Comparison of ENCODE assay signal across 10 cellular contexts in the genomic region with DNA sequence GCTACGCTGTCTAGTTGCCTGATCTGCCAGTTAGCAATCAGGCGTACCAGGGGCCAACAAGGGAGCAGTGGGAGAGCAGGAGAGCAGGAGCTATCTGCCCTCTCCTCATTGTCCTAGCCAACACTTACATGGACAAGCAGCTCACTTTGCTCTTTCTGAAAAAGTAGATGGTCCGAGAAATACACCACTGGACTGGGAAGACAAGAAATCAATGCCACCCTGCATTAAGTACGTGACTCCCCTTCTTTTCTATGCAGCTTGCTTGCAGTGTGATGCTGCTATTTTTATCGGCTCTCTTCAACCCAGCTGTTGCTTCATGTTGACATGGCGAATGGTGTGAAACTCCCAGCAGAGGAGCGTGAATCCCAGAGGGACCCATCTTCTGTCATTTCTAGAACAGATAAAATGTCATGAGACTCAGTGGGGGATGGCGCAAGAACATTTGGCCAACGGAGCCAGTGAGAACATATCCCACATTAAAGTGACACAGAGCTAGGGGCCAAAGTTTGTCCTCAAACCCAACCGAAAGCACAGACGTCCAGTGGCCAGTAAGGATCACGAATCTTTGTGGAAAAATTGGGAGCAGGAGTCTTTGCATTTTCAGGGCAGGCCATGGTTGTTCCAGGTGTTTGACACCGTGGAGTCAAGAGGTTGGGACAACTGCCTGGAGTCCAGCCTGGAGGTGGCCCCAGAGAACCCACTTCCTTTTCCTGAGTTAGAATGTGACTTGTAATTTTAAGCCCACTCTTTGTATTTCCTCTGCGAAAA. TPM values are rescaled to one million over a fixed set of nuclear protein-coding genes. Genes with fewer than 3 reads are reported as not detected.
DNase-seq lines count a peak whose midpoint lies in the region; ATAC-seq, FAIRE-seq and TF ChIP-seq lines count a peak whose summit lies in the region.
"Had no signal": no experiment of that assay in that cellular context is flagged by ENCODE, and none has a peak within 500 bp of the region (broad histone marks: within the 10 kb centered on the region; RNA-seq: fewer than 3 reads in every experiment).

No MANE protein-coding gene starts in this region.

- no peaks in the 10 kb centered on the region for H3K36me3 ChIP-seq in K562 (ENCODE audit: control insufficient read depth, insufficient read depth, low read length)

- H4K20me1 ChIP-seq in K562 (replicated peaks; ENCODE audit: control insufficient read depth, insufficient read depth, low read length), result no peaks in the 10 kb centered on the region; the same call in 1 of the 2 replicates

- POLR2A ChIA-PET in K562 (lab: Yijun Ruan, JAX), result interaction anchor here (1.0 kb wide), 1 partner anchor 15 kb away, joined by 4 read pairs; no protein-coding TSS in a partner anchor

- peak; percentile 63 for ATAC-seq in HG03060 (IDR thresholded peaks at IDR 0.05; ENCODE audit: low read depth, unreplicated experiment)
- ATAC-seq in K562, result no peak
- peak; percentile 81 to 84 for ATAC-seq in stimulated activated naive B cell treated with anti-CD40 and anti-IgM and Interleukin-4, amounts not matched to agents 10 μg/mL and 1 μg/mL and 100 μg/mL, for 72 hours (replicated peaks)

- intact Hi-C loops in K562 (cut with micrococcal nuclease), result no loop called here

- H3K27ac Mint-ChIP-seq in stimulated activated naive B cell treated with anti-CD40 and anti-IgM and Interleukin-4, amounts not matched to agents 10 μg/mL and 1 μg/mL and 100 μg/mL, for 72 hours, result peak overlapping the region; percentile 96

- CTCF ChIA-PET in K562 (lab: Yijun Ruan, JAX; ENCODE audit: low intra/inter-chr PET ratio), result no interaction called here

- peaks cover 20 to 37% of the 10 kb centered on the region in 2 donors for H3K36me3 Mint-ChIP-seq in stimulated activated naive B cell treated with anti-CD40 and anti-IgM and Interleukin-4, amounts not matched to agents 10 μg/mL and 1 μg/mL and 100 μg/mL, for 72 hours

- H3K4me1 Mint-ChIP-seq in stimulated activated naive B cell treated with anti-CD40 and anti-IgM and Interleukin-4, amounts not matched to agents 10 μg/mL and 1 μg/mL and 100 μg/mL, for 72 hours, result peaks cover 55 to 93% of the 10 kb centered on the region in 2 donors

- H3K27ac ChIP-seq in K562 (ENCODE audit: extremely low read depth, low read depth, low read length), result no peak overlapping the region
- H3K27ac ChIP-seq: VCaP had no signal

- peaks cover 4 to 7% of the 10 kb centered on the region in 2 experiments; a peak in 3 of 5 replicates for H3K4me1 ChIP-seq in K562 (replicated peaks in 1 of 2; ENCODE audit: control insufficient read depth in 2 of 2, insufficient read depth in 2 of 2, low read length in 2 of 2)

- no peak for TF ChIP-seq CTCF in K562 (IDR thresholded peaks at IDR 0.05 in 2 of 3, conservative IDR thresholded peaks at IDR 0.05 in 1 of 3; ENCODE audit: insufficient read depth in 2 of 3, low read depth in 1 of 3, low read length in 3 of 3)

- no peak overlapping the region for H2AFZ ChIP-seq in K562 (ENCODE audit: low read depth, low read length)

- H3K9ac ChIP-seq in K562 (ENCODE audit: insufficient read depth in 1 of 2, low read depth in 2 of 2, low read length in 2 of 2), result no peak overlapping the region

- no peak overlapping the region for H3K4me3 ChIP-seq in K562

- peak overlapping the region; percentile 78 to 79 for H3K4me3 Mint-ChIP-seq in stimulated activated naive B cell treated with anti-CD40 and anti-IgM and Interleukin-4, amounts not matched to agents 10 μg/mL and 1 μg/mL and 100 μg/mL, for 72 hours

- TF ChIP-seq POLR2A in K562 (conservative IDR thresholded peaks at IDR 0.05), result no peak

- no peak for TF ChIP-seq EP300 in K562 (IDR thresholded peaks at IDR 0.05; ENCODE audit: low read length)

- BruUV-seq in K562 (replicated peaks; lab: Mats Ljungman, UMichigan), result no TSS peak

- DNase-seq in NCI-H345 (lab: John Stamatoyannopoulos, UW) (peak; percentile 4), NCI-H345 treated with DMSO at 0.1 percent for 48 hours (lab: John Stamatoyannopoulos, UW; ENCODE audit: unreplicated experiment) (no peak), K562 (ENCODE audit: extremely low read depth in 1 of 4, low spot score in 3 of 4) (no peak), SHP77 treated with DMSO at 0.1 percent for 48 hours (lab: John Stamatoyannopoulos, UW) (no peak), islet precursor cell (no peak), mucosa of gallbladder (ENCODE audit: low spot score) (no peak)
- DNase-seq in stimulated activated naive B cell treated with anti-CD40 and anti-IgM and Interleukin-4, amounts not matched to agents 10 μg/mL and 1 μg/mL and 100 μg/mL, for 72 hours, result peak; percentile 91

- no peaks in the 10 kb centered on the region for H3K27me3 Mint-ChIP-seq in stimulated activated naive B cell treated with anti-CD40 and anti-IgM and Interleukin-4, amounts not matched to agents 10 μg/mL and 1 μg/mL and 100 μg/mL, for 72 hours

- peaks cover 12 to 35% of the 10 kb centered on the region in 2 experiments; a peak in 4 of 5 replicates for H3K27me3 ChIP-seq in K562 (ENCODE audit: control insufficient read depth in 2 of 2, insufficient read depth in 2 of 2, low read length in 2 of 2)

- in situ Hi-C loops in K562 (cut with MboI), result no loop called here

- H3K9me3 Mint-ChIP-seq in stimulated activated naive B cell treated with anti-CD40 and anti-IgM and Interleukin-4, amounts not matched to agents 10 μg/mL and 1 μg/mL and 100 μg/mL, for 72 hours, result peaks cover 10 to 19% of the 10 kb centered on the region in 2 donors

- WGBS in K562 (ENCODE audit: insufficient coverage, low coverage, missing lambda C conversion rate), result 1% methylated on average over 14 of the region's 14 CpGs

- H3K79me2 ChIP-seq in K562 (ENCODE audit: control insufficient read depth, insufficient read depth, low read length), result no peaks in the 10 kb centered on the region

- no peak for TF ChIP-seq RAD21 in K562 (CRISPR knock-in tag; conservative IDR thresholded peaks at IDR 0.05 in 1 of 2, IDR thresholded peaks at IDR 0.05 in 1 of 2)

- H3K4me2 ChIP-seq in K562 (ENCODE audit: insufficient read depth, low read length), result no peak overlapping the region

- no peak for FAIRE-seq in K562 (lab: Jason Lieb, UNC)
- FAIRE-seq: A204.1 had no signal

- H3K9me1 ChIP-seq in K562 (ENCODE audit: control insufficient read depth, insufficient read depth, low read length), result no peaks in the 10 kb centered on the region

- no peaks in the 10 kb centered on the region for H3K9me3 ChIP-seq in K562 (replicated peaks; ENCODE audit: control insufficient read depth, insufficient read depth, low read depth, low read length)

TF ChIP-seq in K562, 482 proteins besides CTCF, POLR2A, EP300 and RAD21:
- TF ChIP-seq ZNF239 (CRISPR knock-in tag; IDR thresholded peaks at IDR 0.05) (no peak), GABPA (tag; conservative IDR thresholded peaks at IDR 0.05; ENCODE audit: low read depth) (0 out of 2 replicates have a peak, but pooled peaks have one; percentile 7), ZNF57 (CRISPR knock-in tag; IDR thresholded peaks at IDR 0.05) (0 out of 2 replicates have a peak, but pooled peaks have one; percentile 41), PPARD (CRISPR knock-in tag; IDR thresholded peaks at IDR 0.05) (no peak), CEBPG (CRISPR knock-in tag; IDR thresholded peaks at IDR 0.05) (no peak), CEBPG (tag; conservative IDR thresholded peaks at IDR 0.05 in 1 of 2, IDR thresholded peaks at IDR 0.05 in 1 of 2) (peak; percentile 34 to 59; a peak in 1 of 4 replicates), CEBPB (tag; IDR thresholded peaks at IDR 0.05) (peak; percentile 43; the same call in 1 of the 2 replicates), ZFP1 (CRISPR knock-in tag; IDR thresholded peaks at IDR 0.05) (no peak)

RNA-seq across cellular contexts. Expression of a gene that starts 53.7 kb away (rescaled TPM):
- 8.8 and 37.5 TPM in 2 replicates for total RNA-seq in K562 (2011; cell fraction: chromatin; rRNA removed; ENCODE audit: low replicate concordance)
- 4.5 and 5.9 TPM in 2 replicates for total RNA-seq in K562 (2011; cell fraction: nucleolus; rRNA removed)
- total RNA-seq in K562 (2011; cell fraction: nucleoplasm; rRNA removed), result 6.2 and 9.9 TPM in 2 replicates
- total RNA-seq in K562 (2014; rRNA removed), result 7.7 and 7.8 TPM in 2 replicates
- total RNA-seq in K562 (2014; rRNA removed; fragmentation: Illumina TruSeq; extraction: Trizol), result 10.6 and 10.7 TPM in 2 replicates
- 7.6 and 8.3 TPM in 2 replicates for total RNA-seq in K562 (2015; rRNA removed; fragmentation: Illumina TruSeq; extraction: Trizol)
- total RNA-seq in K562 (2021), result 9.6 and 10.9 TPM in 2 replicates
- 8.8 and 9.7 TPM in 2 replicates for polyA plus RNA-seq in K562 (2011; rRNA removed)
- polyA plus RNA-seq in K562 (2011; cell fraction: cytosol; rRNA removed), result 5.3 and 5.4 TPM in 2 replicates
- polyA plus RNA-seq in K562 (2011; cell fraction: nucleus; rRNA removed), result 14.6 and 15.6 TPM in 2 replicates
- 5.6 and 7.3 TPM in 2 replicates for polyA plus RNA-seq in K562 (2012)
- 8.7 and 9.1 TPM in 2 replicates for polyA plus RNA-seq in K562 (2014; fragmentation: Illumina TruSeq; extraction: Trizol)
- polyA plus RNA-seq in K562 (2014; fragmentation: Nextera tagmentation; extraction: Ambion mirVana), result 1 to 10 TPM; 1.6 to 2.1 TPM
- 7.6 and 18.7 TPM in 2 replicates for polyA plus RNA-seq in K562 (2014; rRNA removed)
- 8.9 and 9.9 TPM in 2 replicates for polyA minus RNA-seq in K562 (2011; rRNA and poly(A)+ RNA removed)
- polyA minus RNA-seq in K562 (2011; cell fraction: cytosol; rRNA and poly(A)+ RNA removed), result 5.5 and 6.5 TPM in 2 replicates
- polyA minus RNA-seq in K562 (2011; cell fraction: nucleus; rRNA and poly(A)+ RNA removed), result 11.2 and 14.4 TPM in 2 replicates
- total RNA-seq in mucosa of gallbladder, result 50.6 TPM

Comparison
In these comparisons a context has a peak if more than half of its experiments do, and no peak if none do; other contexts are left out.
1. DNase-seq: peak in NCI-H345 (single experiment) and stimulated activated naive B cell treated with anti-CD40 and anti-IgM and Interleukin-4, amounts not matched to agents 10 μg/mL and 1 μg/mL and 100 μg/mL, for 72 hours (single experiment); none in NCI-H345 treated with DMSO at 0.1 percent for 48 hours (single experiment), K562 (0 of 4), SHP77 treated with DMSO at 0.1 percent for 48 hours (single experiment), islet precursor cell (single experiment) and mucosa of gallbladder (single experiment).